In genomic region chr14:52618602-52619001, GRCh38 we compare ENCODE assay signal across 34 cellular contexts.
"Had no signal": no experiment of that assay in that cellular context is flagged by ENCODE, and none has a peak within 500 bp of the region (broad histone marks: within the 10 kb centered on the region; RNA-seq: fewer than 3 reads in every experiment).

No MANE protein-coding gene starts in this region.

- DNase-seq: activated B cell treated with CpG ODN at 0.5 μM for 24 hours; activated CD4-positive, alpha-beta memory T cell treated with anti-CD3 and anti-CD28 coated beads for 36 hours; activated CD4-positive, alpha-beta T cell treated with anti-CD3 and anti-CD28 coated beads for 4 hours; activated CD4-positive, alpha-beta T cell treated with anti-CD3 and anti-CD28 coated beads, Interleukin-2, amount 10 ng/mL, durations not matched to agents 24 days and 14 days; activated CD4-positive, alpha-beta T cell treated with anti-CD3 and anti-CD28 coated beads, Interleukin-2, amount 50 U/mL, for 1 hour; activated CD4-positive, alpha-beta T cell treated with anti-CD3 and anti-CD28 coated beads, Interleukin-2, amount 50 U/mL, for 4 hours; activated CD4-positive, CD25-positive, alpha-beta regulatory T cell treated with anti-CD3 and anti-CD28 coated beads, Interleukin-2, amount 50 U/mL, for 72 hours; activated CD8-positive, alpha-beta memory T cell treated with anti-CD3 and anti-CD28 coated beads, Interleukin-2, amount 50 U/mL, for 4 hours; activated CD8-positive, alpha-beta T cell treated with anti-CD3 and anti-CD28 coated beads for 36 hours; activated effector memory CD4-positive, alpha-beta T cell treated with anti-CD3 and anti-CD28 coated beads, Interleukin-2, amount 50 U/mL, for 16 hours; activated gamma-delta T cell treated with Interleukin-2 at 50 U/mL for 16 hours; activated naive CD4-positive, alpha-beta T cell; activated naive CD4-positive, alpha-beta T cell treated with anti-CD3 and anti-CD28 coated beads for 36 hours; activated naive CD4-positive, alpha-beta T cell treated with anti-CD3 and anti-CD28 coated beads, Interleukin-2, amount 50 U/mL, for 16 hours; activated naive CD8-positive, alpha-beta T cell treated with anti-CD3 and anti-CD28 coated beads for 36 hours; activated T-cell treated with anti-CD3 and anti-CD28 coated beads for 4 hours; activated T-cell treated with anti-CD3 and anti-CD28 coated beads, Interleukin-2, amount 50 U/mL, for 1 hour; activated T-cell treated with anti-CD3 and anti-CD28 coated beads, Interleukin-2, amount 50 U/mL, for 4 hours; activated T-cell treated with anti-CD3 and anti-CD28 coated beads, Interleukin-2, amount 50 U/mL, for 72 hours; adrenal gland; amniotic stem cell; aorta; body of pancreas; brain microvascular endothelial cell; central memory CD4-positive, alpha-beta T cell; T-helper 1 cell; T-helper 2 cell; T-helper 9 cell had no signal

- H3K27ac ChIP-seq: adrenal gland, body of pancreas, brain microvascular endothelial cell, breast epithelium, VCaP had no signal

- H3K36me3 ChIP-seq: adrenal gland, brain microvascular endothelial cell, breast epithelium had no signal

- H3K9me3 ChIP-seq: adrenal gland, body of pancreas, breast epithelium had no signal

- H3K4me1 ChIP-seq: adrenal gland, body of pancreas, breast epithelium had no signal

- H3K27me3 ChIP-seq: adrenal gland, body of pancreas, brain microvascular endothelial cell, breast epithelium had no signal

- ATAC-seq: activated CD8-positive, alpha-beta T cell treated with anti-CD3 and anti-CD28 coated beads for 36 hours; activated naive CD4-positive, alpha-beta T cell treated with anti-CD3 and anti-CD28 coated beads, Interleukin-2, amount 50 U/mL, for 72 hours; activated T-cell treated with anti-CD3 and anti-CD28 coated beads, Interleukin-2, amount 50 U/mL, for 4 hours; activated T-cell treated with anti-CD3 and anti-CD28 coated beads, Interleukin-2, amount 50 U/mL, for 72 hours; activated T-helper 17 cell treated with anti-CD3 and anti-CD28 coated beads, Interleukin-2, amount 50 U/mL, for 72 hours; body of pancreas had no signal

- FAIRE-seq: astrocyte, TTC549 had no signal

- H3K4me3 ChIP-seq: adrenal gland, body of pancreas, breast epithelium had no signal
